1 cellular context compared by ENCODE assay signal in the genomic region with DNA sequence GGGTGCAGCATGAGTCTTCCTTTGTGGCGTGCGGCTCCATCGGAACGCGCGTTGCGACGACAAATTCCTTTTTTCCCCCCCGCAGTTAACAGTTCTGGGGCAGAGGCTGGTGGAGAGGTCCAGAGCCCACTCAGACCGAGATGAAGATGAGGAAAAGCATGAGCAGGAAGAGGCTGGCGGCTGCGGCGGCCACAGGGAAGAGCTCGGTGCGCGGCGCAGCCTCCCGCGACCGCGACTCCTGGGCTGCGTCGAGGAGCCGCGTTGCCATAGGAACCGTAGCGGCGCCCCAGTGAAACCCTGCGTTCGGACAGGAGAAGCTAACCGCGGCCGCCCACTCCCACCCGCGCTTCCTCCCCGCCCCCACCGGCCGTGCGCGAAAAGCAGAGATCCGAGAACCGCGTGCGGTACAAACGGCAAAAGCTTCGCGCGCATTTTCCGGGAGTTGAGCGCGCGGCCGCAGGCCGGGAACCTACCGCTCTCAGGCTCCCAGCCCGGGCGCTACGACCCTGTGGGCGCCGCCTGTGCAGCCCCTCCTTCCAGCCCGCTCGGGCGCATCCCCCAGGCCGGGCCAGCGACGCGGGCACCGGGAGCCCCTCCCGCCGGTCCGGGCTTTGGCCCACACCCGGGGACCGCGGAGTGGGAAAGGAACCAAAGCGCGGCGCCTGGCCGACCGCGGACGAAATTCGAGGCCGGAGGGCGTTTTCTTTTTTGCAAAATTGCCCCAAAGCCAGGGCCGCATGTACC.
TF ChIP-seq lines count a peak whose summit lies in the region.

No MANE protein-coding gene starts in this region.

TF ChIP-seq in HEK293, 187 proteins besides CTCF, POLR2A, EP300 and RAD21 (continued from another document):
- TF ChIP-seq, protein P1, sequence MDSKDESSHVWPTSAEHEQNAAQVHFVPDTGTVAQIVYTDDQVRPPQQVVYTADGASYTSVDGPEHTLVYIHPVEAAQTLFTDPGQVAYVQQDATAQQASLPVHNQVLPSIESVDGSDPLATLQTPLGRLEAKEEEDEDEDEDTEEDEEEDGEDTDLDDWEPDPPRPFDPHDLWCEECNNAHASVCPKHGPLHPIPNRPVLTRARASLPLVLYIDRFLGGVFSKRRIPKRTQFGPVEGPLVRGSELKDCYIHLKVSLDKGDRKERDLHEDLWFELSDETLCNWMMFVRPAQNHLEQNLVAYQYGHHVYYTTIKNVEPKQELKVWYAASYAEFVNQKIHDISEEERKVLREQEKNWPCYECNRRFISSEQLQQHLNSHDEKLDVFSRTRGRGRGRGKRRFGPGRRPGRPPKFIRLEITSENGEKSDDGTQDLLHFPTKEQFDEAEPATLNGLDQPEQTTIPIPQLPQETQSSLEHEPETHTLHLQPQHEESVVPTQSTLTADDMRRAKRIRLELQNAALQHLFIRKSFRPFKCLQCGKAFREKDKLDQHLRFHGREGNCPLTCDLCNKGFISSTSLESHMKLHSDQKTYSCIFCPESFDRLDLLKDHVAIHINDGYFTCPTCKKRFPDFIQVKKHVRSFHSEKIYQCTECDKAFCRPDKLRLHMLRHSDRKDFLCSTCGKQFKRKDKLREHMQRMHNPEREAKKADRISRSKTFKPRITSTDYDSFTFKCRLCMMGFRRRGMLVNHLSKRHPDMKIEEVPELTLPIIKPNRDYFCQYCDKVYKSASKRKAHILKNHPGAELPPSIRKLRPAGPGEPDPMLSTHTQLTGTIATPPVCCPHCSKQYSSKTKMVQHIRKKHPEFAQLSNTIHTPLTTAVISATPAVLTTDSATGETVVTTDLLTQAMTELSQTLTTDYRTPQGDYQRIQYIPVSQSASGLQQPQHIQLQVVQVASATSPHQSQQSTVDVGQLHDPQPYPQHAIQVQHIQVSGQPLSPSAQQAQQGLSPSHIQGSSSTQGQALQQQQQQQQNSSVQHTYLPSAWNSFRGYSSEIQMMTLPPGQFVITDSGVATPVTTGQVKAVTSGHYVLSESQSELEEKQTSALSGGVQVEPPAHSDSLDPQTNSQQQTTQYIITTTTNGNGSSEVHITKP (tag by site-specific recombination; IDR thresholded peaks at IDR 0.05) = 0 out of 2 replicates have a peak, but pooled peaks have one; percentile 15
- TF ChIP-seq ZNF777 (tag by site-specific recombination; IDR thresholded peaks at IDR 0.05; ENCODE audit: borderline replicate concordance) (no peak), ZNF133 (tag by site-specific recombination; IDR thresholded peaks at IDR 0.05) (no peak), ZIC2 (tag by site-specific recombination; IDR thresholded peaks at IDR 0.05) (peak; percentile 85), KLF16 (tag by site-specific recombination; IDR thresholded peaks at IDR 0.05) (no peak), TCF7L2 (IDR thresholded peaks at IDR 0.05; ENCODE audit: borderline replicate concordance, low read depth, low read length) (no peak), HOXA7 (CRISPR knock-in tag; IDR thresholded peaks at IDR 0.05; ENCODE audit: borderline replicate concordance) (no peak), ZNF596 (tag by site-specific recombination; IDR thresholded peaks at IDR 0.05) (no peak), ZNF214 (tag by site-specific recombination; IDR thresholded peaks at IDR 0.05; ENCODE audit: borderline replicate concordance) (no peak), ZBTB17 (tag by site-specific recombination; IDR thresholded peaks at IDR 0.05) (peak; percentile 89), SP2 (tag by site-specific recombination; IDR thresholded peaks at IDR 0.05) (0 out of 2 replicates have a peak, but pooled peaks have one; percentile 9), ZNF645 (tag by site-specific recombination; IDR thresholded peaks at IDR 0.05) (no peak), ZBTB21 (tag by site-specific recombination; IDR thresholded peaks at IDR 0.05) (no peak), ZNF843 (tag by site-specific recombination; IDR thresholded peaks at IDR 0.05) (no peak), ZNF585B (tag by site-specific recombination; IDR thresholded peaks at IDR 0.05) (no peak)
- TF ChIP-seq, protein P2, sequence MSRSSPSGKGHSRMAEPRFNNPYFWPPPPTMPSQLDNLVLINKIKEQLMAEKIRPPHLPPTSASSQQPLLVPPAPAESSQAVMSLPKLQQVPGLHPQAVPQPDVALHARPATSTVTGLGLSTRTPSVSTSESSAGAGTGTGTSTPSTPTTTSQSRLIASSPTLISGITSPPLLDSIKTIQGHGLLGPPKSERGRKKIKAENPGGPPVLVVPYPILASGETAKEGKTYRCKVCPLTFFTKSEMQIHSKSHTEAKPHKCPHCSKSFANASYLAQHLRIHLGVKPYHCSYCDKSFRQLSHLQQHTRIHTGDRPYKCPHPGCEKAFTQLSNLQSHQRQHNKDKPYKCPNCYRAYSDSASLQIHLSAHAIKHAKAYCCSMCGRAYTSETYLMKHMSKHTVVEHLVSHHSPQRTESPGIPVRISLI (tag by site-specific recombination; IDR thresholded peaks at IDR 0.05) = no peak
- TF ChIP-seq, protein P3, sequence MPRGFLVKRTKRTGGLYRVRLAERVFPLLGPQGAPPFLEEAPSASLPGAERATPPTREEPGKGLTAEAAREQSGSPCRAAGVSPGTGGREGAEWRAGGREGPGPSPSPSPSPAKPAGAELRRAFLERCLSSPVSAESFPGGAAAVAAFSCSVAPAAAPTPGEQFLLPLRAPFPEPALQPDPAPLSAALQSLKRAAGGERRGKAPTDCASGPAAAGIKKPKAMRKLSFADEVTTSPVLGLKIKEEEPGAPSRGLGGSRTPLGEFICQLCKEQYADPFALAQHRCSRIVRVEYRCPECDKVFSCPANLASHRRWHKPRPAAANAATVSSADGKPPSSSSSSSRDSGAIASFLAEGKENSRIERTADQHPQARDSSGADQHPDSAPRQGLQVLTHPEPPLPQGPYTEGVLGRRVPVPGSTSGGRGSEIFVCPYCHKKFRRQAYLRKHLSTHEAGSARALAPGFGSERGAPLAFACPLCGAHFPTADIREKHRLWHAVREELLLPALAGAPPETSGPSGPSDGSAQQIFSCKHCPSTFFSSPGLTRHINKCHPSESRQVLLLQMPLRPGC (tag by site-specific recombination; IDR thresholded peaks at IDR 0.05) = 0 out of 2 replicates have a peak, but pooled peaks have one; percentile 65
- TF ChIP-seq, protein P4, sequence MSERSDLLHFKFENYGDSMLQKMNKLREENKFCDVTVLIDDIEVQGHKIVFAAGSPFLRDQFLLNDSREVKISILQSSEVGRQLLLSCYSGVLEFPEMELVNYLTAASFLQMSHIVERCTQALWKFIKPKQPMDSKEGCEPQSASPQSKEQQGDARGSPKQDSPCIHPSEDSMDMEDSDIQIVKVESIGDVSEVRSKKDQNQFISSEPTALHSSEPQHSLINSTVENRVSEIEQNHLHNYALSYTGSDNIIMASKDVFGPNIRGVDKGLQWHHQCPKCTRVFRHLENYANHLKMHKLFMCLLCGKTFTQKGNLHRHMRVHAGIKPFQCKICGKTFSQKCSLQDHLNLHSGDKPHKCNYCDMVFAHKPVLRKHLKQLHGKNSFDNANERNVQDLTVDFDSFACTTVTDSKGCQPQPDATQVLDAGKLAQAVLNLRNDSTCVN (tag by site-specific recombination; optimal IDR thresholded peaks at IDR 0.05) = peak; percentile 71
- TF ChIP-seq, protein P5, sequence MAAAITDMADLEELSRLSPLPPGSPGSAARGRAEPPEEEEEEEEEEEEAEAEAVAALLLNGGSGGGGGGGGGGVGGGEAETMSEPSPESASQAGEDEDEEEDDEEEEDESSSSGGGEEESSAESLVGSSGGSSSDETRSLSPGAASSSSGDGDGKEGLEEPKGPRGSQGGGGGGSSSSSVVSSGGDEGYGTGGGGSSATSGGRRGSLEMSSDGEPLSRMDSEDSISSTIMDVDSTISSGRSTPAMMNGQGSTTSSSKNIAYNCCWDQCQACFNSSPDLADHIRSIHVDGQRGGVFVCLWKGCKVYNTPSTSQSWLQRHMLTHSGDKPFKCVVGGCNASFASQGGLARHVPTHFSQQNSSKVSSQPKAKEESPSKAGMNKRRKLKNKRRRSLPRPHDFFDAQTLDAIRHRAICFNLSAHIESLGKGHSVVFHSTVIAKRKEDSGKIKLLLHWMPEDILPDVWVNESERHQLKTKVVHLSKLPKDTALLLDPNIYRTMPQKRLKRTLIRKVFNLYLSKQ (tag by site-specific recombination; IDR thresholded peaks at IDR 0.05; ENCODE audit: borderline replicate concordance) = no peak
